Comparison of ENCODE assay signal across 21 cellular contexts in genomic region chr4:771464-771863, GRCh38. TPM values are rescaled to one million over a fixed set of nuclear protein-coding genes. Genes with fewer than 3 reads are reported as not detected.
DNase-seq lines count a peak whose midpoint lies in the region; ATAC-seq and TF ChIP-seq lines count a peak whose summit lies in the region.
"Had no signal": no experiment of that assay in that cellular context is flagged by ENCODE, and none has a peak within 500 bp of the region (broad histone marks: within the 10 kb centered on the region; RNA-seq: fewer than 3 reads in every experiment).

No MANE protein-coding gene starts in this region.

- peaks cover 95% of the 10 kb centered on the region for H3K79me2 ChIP-seq in SK-N-SH (ENCODE audit: insufficient read depth)

- TF ChIP-seq CTCF in SK-N-SH (IDR thresholded peaks at IDR 0.05) (no peak), chondrocyte (IDR thresholded peaks at IDR 0.05) (no peak)

- WGBS in SK-N-SH (ENCODE audit: low lambda C conversion rate), result 90% methylated on average over 6 of the region's 6 CpGs

- H3K27ac ChIP-seq in SK-N-SH (ENCODE audit: low read depth in 2 of 2, low read length in 1 of 2), result peak overlapping the region in 1 of 2 experiments; percentile 6; a peak in 1 of 4 replicates
- H3K27ac ChIP-seq: 22Rv1, colonic mucosa, SJCRH30 had no signal

- peaks cover 25% of the 10 kb centered on the region for H3K36me3 Mint-ChIP-seq in chondrocyte (ENCODE audit: low read depth)
- peaks cover 8% of the 10 kb centered on the region for H3K36me3 Mint-ChIP-seq in memory B cell
- peaks cover 34 to 49% of the 10 kb centered on the region in 2 donors for H3K36me3 Mint-ChIP-seq in stimulated activated naive B cell treated with anti-CD40 and anti-IgM and Interleukin-4, amounts not matched to agents 10 μg/mL and 1 μg/mL and 100 μg/mL, for 72 hours

- TF ChIP-seq RAD21 in SK-N-SH (IDR thresholded peaks at IDR 0.05; ENCODE audit: low read length), result no peak

- CTCF ChIA-PET in SK-N-SH (lab: Yijun Ruan, JAX), result no interaction called here

- H3K27me3 ChIP-seq in SK-N-SH (ENCODE audit: insufficient read depth), result no peaks in the 10 kb centered on the region
- H3K27me3 ChIP-seq: colonic mucosa, SJCRH30 had no signal

- H3K4me3 ChIP-seq in SK-N-SH (ENCODE audit: low read depth in 2 of 2, low read length in 1 of 2), result no peak overlapping the region
- H3K4me3 ChIP-seq: colonic mucosa, SJCRH30, skin epidermis had no signal

- no peak overlapping the region for H3K4me2 ChIP-seq in SK-N-SH

- H3K4me3 Mint-ChIP-seq in chondrocyte (ENCODE audit: unreplicated experiment) (no peak overlapping the region), memory B cell (no peak overlapping the region)
- H3K4me3 Mint-ChIP-seq in stimulated activated naive B cell treated with anti-CD40 and anti-IgM and Interleukin-4, amounts not matched to agents 10 μg/mL and 1 μg/mL and 100 μg/mL, for 72 hours, result no peak overlapping the region

- no peak for DNase-seq in SK-N-SH
- peak; percentile 59 for DNase-seq in chondrocyte (ENCODE audit: low spot score)
- DNase-seq in memory B cell (ENCODE audit: low spot score in 2 of 2), result no peak
- no peak for DNase-seq in stimulated activated naive B cell treated with anti-CD40 and anti-IgM and Interleukin-4, amounts not matched to agents 10 μg/mL and 1 μg/mL and 100 μg/mL, for 72 hours
- DNase-seq in NCI-H345 treated with DMSO at 0.1 percent for 48 hours (lab: John Stamatoyannopoulos, UW; ENCODE audit: unreplicated experiment), result no peak
- DNase-seq in activated CD4-positive, CD25-positive, alpha-beta regulatory T cell treated with anti-CD3 and anti-CD28 coated beads, Interleukin-2, amount 50 U/mL, for 72 hours, result no peak
- DNase-seq: activated CD4-positive, alpha-beta T cell treated with anti-CD3 and anti-CD28 coated beads for 48 hours; activated CD8-positive, alpha-beta memory T cell treated with anti-CD3 and anti-CD28 coated beads, Interleukin-2, amount 50 U/mL, for 48 hours; activated gamma-delta T cell treated with Interleukin-2 at 50 U/mL for 16 hours; colonic mucosa; Karpas-422; NCI-H1048; NCI-H2081 treated with DMSO at 0.1 percent for 48 hours; NCI-H69; SJCRH30; stimulated activated CD4-positive, alpha-beta T cell treated with anti-CD3 and anti-CD28 coated beads, Interleukin-2, amount 100 ng/mL, for 48 hours had no signal

- H3K36me3 ChIP-seq in SK-N-SH (replicated peaks in 1 of 2; ENCODE audit: control insufficient read depth in 1 of 2, insufficient read depth in 2 of 2, low read length in 1 of 2), result peaks cover 56% of the 10 kb centered on the region in 2 experiments
- H3K36me3 ChIP-seq: colonic mucosa had no signal

- H3K9ac ChIP-seq in SK-N-SH, result no peak overlapping the region

- ATAC-seq in SK-N-SH treated with all-trans-retinoic acid at 6 μM for 48 hours (peak; percentile 6; the same call in 1 of the 3 replicates), memory B cell (ENCODE audit: low read depth) (no peak), GM21360 (IDR thresholded peaks at IDR 0.05; ENCODE audit: unreplicated experiment) (no peak)
- ATAC-seq in stimulated activated naive B cell treated with anti-CD40 and anti-IgM and Interleukin-4, amounts not matched to agents 10 μg/mL and 1 μg/mL and 100 μg/mL, for 72 hours (replicated peaks), result peak in 1 of 2 donors; percentile 16

- no peak overlapping the region for H2AFZ ChIP-seq in SK-N-SH (ENCODE audit: low read depth)

- H3K9me3 Mint-ChIP-seq in chondrocyte (ENCODE audit: low read depth) (no peaks in the 10 kb centered on the region), memory B cell (no peaks in the 10 kb centered on the region)
- no peaks in the 10 kb centered on the region for H3K9me3 Mint-ChIP-seq in stimulated activated naive B cell treated with anti-CD40 and anti-IgM and Interleukin-4, amounts not matched to agents 10 μg/mL and 1 μg/mL and 100 μg/mL, for 72 hours

- POLR2A ChIA-PET in SK-N-SH (lab: Yijun Ruan, JAX), result no interaction called here

- H3K9me3 ChIP-seq in SK-N-SH, result no peaks in the 10 kb centered on the region
- H3K9me3 ChIP-seq: colonic mucosa, SJCRH30 had no signal

- TF ChIP-seq EP300 in SK-N-SH (IDR thresholded peaks at IDR 0.05; ENCODE audit: borderline replicate concordance in 1 of 2, low read depth in 1 of 2, low read length in 1 of 2), result no peak

- H3F3A ChIP-seq in SK-N-SH (replicated peaks; ENCODE audit: insufficient read depth), result peaks cover 23% of the 10 kb centered on the region

- H3K27me3 Mint-ChIP-seq in chondrocyte (ENCODE audit: low read depth), result no peaks in the 10 kb centered on the region
- H3K27me3 Mint-ChIP-seq in memory B cell, result no peaks in the 10 kb centered on the region
- no peaks in the 10 kb centered on the region for H3K27me3 Mint-ChIP-seq in stimulated activated naive B cell treated with anti-CD40 and anti-IgM and Interleukin-4, amounts not matched to agents 10 μg/mL and 1 μg/mL and 100 μg/mL, for 72 hours

- peaks cover 0 to 12% of the 10 kb centered on the region in 2 experiments; a peak in 1 of 4 replicates for H3K4me1 ChIP-seq in SK-N-SH (ENCODE audit: control insufficient read depth in 1 of 2, insufficient read depth in 2 of 2, low read depth in 1 of 2, low read length in 1 of 2)
- H3K4me1 ChIP-seq: colonic mucosa had no signal

- H3K4me1 Mint-ChIP-seq in chondrocyte (ENCODE audit: low read depth) (peaks cover 44% of the 10 kb centered on the region), memory B cell (peaks cover 15% of the 10 kb centered on the region)
- H3K4me1 Mint-ChIP-seq in stimulated activated naive B cell treated with anti-CD40 and anti-IgM and Interleukin-4, amounts not matched to agents 10 μg/mL and 1 μg/mL and 100 μg/mL, for 72 hours, result peaks cover 17 to 42% of the 10 kb centered on the region in 2 donors

- peaks cover 91% of the 10 kb centered on the region for H4K20me1 ChIP-seq in SK-N-SH (ENCODE audit: insufficient read depth)

- H3K9me2 ChIP-seq in SK-N-SH, result no peaks in the 10 kb centered on the region

- H3K27ac Mint-ChIP-seq in chondrocyte (ENCODE audit: unreplicated experiment) (peak overlapping the region; percentile 36), memory B cell (peak overlapping the region; percentile 62)
- peak overlapping the region; percentile 43 for H3K27ac Mint-ChIP-seq in stimulated activated naive B cell treated with anti-CD40 and anti-IgM and Interleukin-4, amounts not matched to agents 10 μg/mL and 1 μg/mL and 100 μg/mL, for 72 hours

TF ChIP-seq in SK-N-SH treated with all-trans-retinoic acid at 6 μM for 48 hours, 23 proteins besides CTCF, POLR2A, EP300 and RAD21:
- no peak for TF ChIP-seq GLIS3 (CRISPR knock-in tag; IDR thresholded peaks at IDR 0.05)
- TF ChIP-seq SNAI2 (CRISPR knock-in tag; IDR thresholded peaks at IDR 0.05), result no peak
- no peak for TF ChIP-seq CSDC2 (CRISPR knock-in tag; IDR thresholded peaks at IDR 0.05)
- TF ChIP-seq ZFP30 (CRISPR knock-in tag; IDR thresholded peaks at IDR 0.05), result no peak
- TF ChIP-seq, protein P1, sequence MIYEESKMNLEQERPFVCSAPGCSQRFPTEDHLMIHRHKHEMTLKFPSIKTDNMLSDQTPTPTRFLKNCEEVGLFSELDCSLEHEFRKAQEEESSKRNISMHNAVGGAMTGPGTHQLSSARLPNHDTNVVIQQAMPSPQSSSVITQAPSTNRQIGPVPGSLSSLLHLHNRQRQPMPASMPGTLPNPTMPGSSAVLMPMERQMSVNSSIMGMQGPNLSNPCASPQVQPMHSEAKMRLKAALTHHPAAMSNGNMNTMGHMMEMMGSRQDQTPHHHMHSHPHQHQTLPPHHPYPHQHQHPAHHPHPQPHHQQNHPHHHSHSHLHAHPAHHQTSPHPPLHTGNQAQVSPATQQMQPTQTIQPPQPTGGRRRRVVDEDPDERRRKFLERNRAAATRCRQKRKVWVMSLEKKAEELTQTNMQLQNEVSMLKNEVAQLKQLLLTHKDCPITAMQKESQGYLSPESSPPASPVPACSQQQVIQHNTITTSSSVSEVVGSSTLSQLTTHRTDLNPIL (CRISPR knock-in tag; IDR thresholded peaks at IDR 0.05; ENCODE audit: low read depth), result no peak

TF ChIP-seq in SK-N-SH, 30 proteins besides CTCF, POLR2A, EP300 and RAD21 (continues in another document):
- TF ChIP-seq SIN3A (IDR thresholded peaks at IDR 0.05; ENCODE audit: borderline replicate concordance, low read depth, low read length) (no peak), EZH2phosphoT487 (IDR thresholded peaks at IDR 0.05; ENCODE audit: borderline replicate concordance, low read depth) (no peak), ZBTB33 (IDR thresholded peaks at IDR 0.05; ENCODE audit: borderline replicate concordance, low read depth) (no peak), PBX3 (IDR thresholded peaks at IDR 0.05) (no peak), TCF12 (IDR thresholded peaks at IDR 0.05) (no peak), TAF1 (IDR thresholded peaks at IDR 0.05; ENCODE audit: borderline replicate concordance, low read depth, low read length) (no peak), RXRA (IDR thresholded peaks at IDR 0.05; ENCODE audit: borderline replicate concordance, low read depth) (no peak), MXI1 (IDR thresholded peaks at IDR 0.05; ENCODE audit: low read depth, low read length) (no peak)

RNA-seq across cellular contexts. Expression of gene CPLX1, which starts 54.5 kb away (rescaled TPM):
- polyA plus RNA-seq in SK-N-SH (2012; rRNA removed), result 0.56 and 0.65 TPM in 2 replicates
- polyA plus RNA-seq in SK-N-SH (2012; cell fraction: cytosol; rRNA removed), result 0.86 and 1.2 TPM in 2 replicates
- polyA plus RNA-seq in SK-N-SH (2012; cell fraction: nucleus; rRNA removed), result 0.66 and 1.7 TPM in 2 replicates
- total RNA-seq in chondrocyte, result not detected in 3 replicates
- total RNA-seq: fibroblast of villous mesenchyme had no signal
